1 cellular context compared by ENCODE assay signal in the genomic region with DNA sequence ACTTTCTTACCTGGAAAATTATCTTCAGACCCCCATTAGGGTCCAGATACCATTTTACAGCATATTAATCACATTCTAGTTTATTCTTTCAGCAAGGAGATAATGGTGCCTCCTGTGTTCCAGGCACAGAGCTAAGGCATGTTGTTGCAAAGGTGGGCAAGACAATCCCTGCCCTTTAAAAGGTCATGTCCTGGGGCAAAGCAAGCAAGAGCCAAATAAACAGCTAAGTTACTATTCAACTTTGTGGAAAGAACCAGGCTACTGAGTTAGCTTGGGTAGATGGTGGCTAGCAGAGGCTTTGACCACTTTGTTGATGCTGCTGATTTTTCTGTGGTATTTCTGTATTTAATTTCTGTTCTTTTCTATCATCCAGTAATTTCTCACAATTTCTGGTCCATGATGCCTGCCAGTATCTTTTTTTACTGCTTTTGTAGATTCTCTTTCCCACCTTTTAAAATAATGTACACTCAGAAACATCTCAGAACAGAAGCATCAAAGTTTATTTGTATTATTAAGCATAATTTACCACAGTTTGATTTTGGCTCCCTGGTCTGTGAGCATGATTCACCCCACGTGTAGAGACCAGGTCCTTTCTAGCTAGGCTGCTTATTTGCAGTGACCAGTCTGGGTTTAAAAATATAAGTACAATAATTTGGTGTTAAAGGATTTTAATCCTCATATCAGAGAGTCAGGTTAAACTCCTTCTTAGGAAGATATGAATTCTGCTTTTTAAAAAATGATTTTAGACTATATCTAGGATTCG.
TF ChIP-seq lines count a peak whose summit lies in the region.

No MANE protein-coding gene starts in this region.

TF ChIP-seq in HepG2, 621 proteins besides CTCF, POLR2A, EP300 and RAD21 (continued from another document and continues in another):
- TF ChIP-seq, protein P1, sequence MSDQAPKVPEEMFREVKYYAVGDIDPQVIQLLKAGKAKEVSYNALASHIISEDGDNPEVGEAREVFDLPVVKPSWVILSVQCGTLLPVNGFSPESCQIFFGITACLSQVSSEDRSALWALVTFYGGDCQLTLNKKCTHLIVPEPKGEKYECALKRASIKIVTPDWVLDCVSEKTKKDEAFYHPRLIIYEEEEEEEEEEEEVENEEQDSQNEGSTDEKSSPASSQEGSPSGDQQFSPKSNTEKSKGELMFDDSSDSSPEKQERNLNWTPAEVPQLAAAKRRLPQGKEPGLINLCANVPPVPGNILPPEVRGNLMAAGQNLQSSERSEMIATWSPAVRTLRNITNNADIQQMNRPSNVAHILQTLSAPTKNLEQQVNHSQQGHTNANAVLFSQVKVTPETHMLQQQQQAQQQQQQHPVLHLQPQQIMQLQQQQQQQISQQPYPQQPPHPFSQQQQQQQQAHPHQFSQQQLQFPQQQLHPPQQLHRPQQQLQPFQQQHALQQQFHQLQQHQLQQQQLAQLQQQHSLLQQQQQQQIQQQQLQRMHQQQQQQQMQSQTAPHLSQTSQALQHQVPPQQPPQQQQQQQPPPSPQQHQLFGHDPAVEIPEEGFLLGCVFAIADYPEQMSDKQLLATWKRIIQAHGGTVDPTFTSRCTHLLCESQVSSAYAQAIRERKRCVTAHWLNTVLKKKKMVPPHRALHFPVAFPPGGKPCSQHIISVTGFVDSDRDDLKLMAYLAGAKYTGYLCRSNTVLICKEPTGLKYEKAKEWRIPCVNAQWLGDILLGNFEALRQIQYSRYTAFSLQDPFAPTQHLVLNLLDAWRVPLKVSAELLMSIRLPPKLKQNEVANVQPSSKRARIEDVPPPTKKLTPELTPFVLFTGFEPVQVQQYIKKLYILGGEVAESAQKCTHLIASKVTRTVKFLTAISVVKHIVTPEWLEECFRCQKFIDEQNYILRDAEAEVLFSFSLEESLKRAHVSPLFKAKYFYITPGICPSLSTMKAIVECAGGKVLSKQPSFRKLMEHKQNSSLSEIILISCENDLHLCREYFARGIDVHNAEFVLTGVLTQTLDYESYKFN (CRISPR knock-in tag; conservative IDR thresholded peaks at IDR 0.05) = peak; percentile 80
- TF ChIP-seq TRIM24 (CRISPR knock-in tag; IDR thresholded peaks at IDR 0.05) (no peak), ZFP36L1 (CRISPR knock-in tag; IDR thresholded peaks at IDR 0.05) (no peak), ZNF83 (CRISPR knock-in tag; IDR thresholded peaks at IDR 0.05; ENCODE audit: borderline replicate concordance) (no peak), NBN (conservative IDR thresholded peaks at IDR 0.05) (no peak), MZF1 (CRISPR knock-in tag; IDR thresholded peaks at IDR 0.05; ENCODE audit: borderline replicate concordance) (no peak), IRF2 (CRISPR knock-in tag; IDR thresholded peaks at IDR 0.05) (peak; percentile 44; the same call in 1 of the 2 replicates), RNF2 (conservative IDR thresholded peaks at IDR 0.05; ENCODE audit: low read depth) (no peak), ZNF546 (CRISPR knock-in tag; conservative IDR thresholded peaks at IDR 0.05) (no peak), FOXK1 (CRISPR knock-in tag; IDR thresholded peaks at IDR 0.05; ENCODE audit: borderline replicate concordance, low read depth) (peak; percentile 51; the same call in 1 of the 2 replicates), NCOR1 (IDR thresholded peaks at IDR 0.05; ENCODE audit: borderline replicate concordance, low read length) (no peak), ZNF724P (CRISPR knock-in tag; IDR thresholded peaks at IDR 0.05; ENCODE audit: borderline replicate concordance) (no peak), GLI4 (CRISPR knock-in tag; IDR thresholded peaks at IDR 0.05; ENCODE audit: borderline replicate concordance) (no peak), PLRG1 (conservative IDR thresholded peaks at IDR 0.05) (no peak), ZNF660 (CRISPR knock-in tag; IDR thresholded peaks at IDR 0.05; ENCODE audit: borderline replicate concordance, low read depth) (no peak), SOX13 (IDR thresholded peaks at IDR 0.05) (no peak), SOX13 (CRISPR knock-in tag; conservative IDR thresholded peaks at IDR 0.05 in 1 of 2, IDR thresholded peaks at IDR 0.05 in 1 of 2) (peak in 1 of 2 experiments; percentile 79; a peak in 2 of 4 replicates), SETDB1 (CRISPR knock-in tag; IDR thresholded peaks at IDR 0.05; ENCODE audit: borderline replicate concordance) (no peak), ZNF773 (CRISPR knock-in tag; IDR thresholded peaks at IDR 0.05; ENCODE audit: borderline replicate concordance) (no peak), ZNF552 (CRISPR knock-in tag; IDR thresholded peaks at IDR 0.05; ENCODE audit: borderline replicate concordance) (no peak), TOPORS (CRISPR knock-in tag; IDR thresholded peaks at IDR 0.05) (no peak), BRCA1 (CRISPR knock-in tag; IDR thresholded peaks at IDR 0.05) (no peak), NCOA5 (CRISPR knock-in tag; IDR thresholded peaks at IDR 0.05) (no peak), CENPX (CRISPR knock-in tag; IDR thresholded peaks at IDR 0.05) (no peak), IRX3 (CRISPR knock-in tag; IDR thresholded peaks at IDR 0.05; ENCODE audit: borderline replicate concordance, low read depth) (no peak), GTF3A (CRISPR knock-in tag; conservative IDR thresholded peaks at IDR 0.05) (no peak), HDAC2 (CRISPR knock-in tag; IDR thresholded peaks at IDR 0.05) (peak; percentile 40; the same call in 1 of the 2 replicates), RCOR2 (CRISPR knock-in tag; IDR thresholded peaks at IDR 0.05) (no peak), ZKSCAN1 (IDR thresholded peaks at IDR 0.05; ENCODE audit: low read length) (no peak), ZNF446 (CRISPR knock-in tag; IDR thresholded peaks at IDR 0.05) (no peak), MAFF (IDR thresholded peaks at IDR 0.05; ENCODE audit: low read depth, low read length) (no peak), ZNF431 (CRISPR knock-in tag; IDR thresholded peaks at IDR 0.05; ENCODE audit: borderline replicate concordance, low read depth) (no peak), ZNF44 (CRISPR knock-in tag; IDR thresholded peaks at IDR 0.05) (no peak), ZNF501 (CRISPR knock-in tag; IDR thresholded peaks at IDR 0.05) (no peak)
- TF ChIP-seq, protein P2, sequence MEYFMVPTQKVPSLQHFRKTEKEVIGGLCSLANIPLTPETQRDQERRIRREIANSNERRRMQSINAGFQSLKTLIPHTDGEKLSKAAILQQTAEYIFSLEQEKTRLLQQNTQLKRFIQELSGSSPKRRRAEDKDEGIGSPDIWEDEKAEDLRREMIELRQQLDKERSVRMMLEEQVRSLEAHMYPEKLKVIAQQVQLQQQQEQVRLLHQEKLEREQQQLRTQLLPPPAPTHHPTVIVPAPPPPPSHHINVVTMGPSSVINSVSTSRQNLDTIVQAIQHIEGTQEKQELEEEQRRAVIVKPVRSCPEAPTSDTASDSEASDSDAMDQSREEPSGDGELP (IDR thresholded peaks at IDR 0.05; ENCODE audit: borderline replicate concordance, low read depth) = no peak
- TF ChIP-seq, protein P3, sequence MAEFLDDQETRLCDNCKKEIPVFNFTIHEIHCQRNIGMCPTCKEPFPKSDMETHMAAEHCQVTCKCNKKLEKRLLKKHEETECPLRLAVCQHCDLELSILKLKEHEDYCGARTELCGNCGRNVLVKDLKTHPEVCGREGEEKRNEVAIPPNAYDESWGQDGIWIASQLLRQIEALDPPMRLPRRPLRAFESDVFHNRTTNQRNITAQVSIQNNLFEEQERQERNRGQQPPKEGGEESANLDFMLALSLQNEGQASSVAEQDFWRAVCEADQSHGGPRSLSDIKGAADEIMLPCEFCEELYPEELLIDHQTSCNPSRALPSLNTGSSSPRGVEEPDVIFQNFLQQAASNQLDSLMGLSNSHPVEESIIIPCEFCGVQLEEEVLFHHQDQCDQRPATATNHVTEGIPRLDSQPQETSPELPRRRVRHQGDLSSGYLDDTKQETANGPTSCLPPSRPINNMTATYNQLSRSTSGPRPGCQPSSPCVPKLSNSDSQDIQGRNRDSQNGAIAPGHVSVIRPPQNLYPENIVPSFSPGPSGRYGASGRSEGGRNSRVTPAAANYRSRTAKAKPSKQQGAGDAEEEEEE (CRISPR knock-in tag; IDR thresholded peaks at IDR 0.05; ENCODE audit: borderline replicate concordance) = no peak
- TF ChIP-seq, protein P4, sequence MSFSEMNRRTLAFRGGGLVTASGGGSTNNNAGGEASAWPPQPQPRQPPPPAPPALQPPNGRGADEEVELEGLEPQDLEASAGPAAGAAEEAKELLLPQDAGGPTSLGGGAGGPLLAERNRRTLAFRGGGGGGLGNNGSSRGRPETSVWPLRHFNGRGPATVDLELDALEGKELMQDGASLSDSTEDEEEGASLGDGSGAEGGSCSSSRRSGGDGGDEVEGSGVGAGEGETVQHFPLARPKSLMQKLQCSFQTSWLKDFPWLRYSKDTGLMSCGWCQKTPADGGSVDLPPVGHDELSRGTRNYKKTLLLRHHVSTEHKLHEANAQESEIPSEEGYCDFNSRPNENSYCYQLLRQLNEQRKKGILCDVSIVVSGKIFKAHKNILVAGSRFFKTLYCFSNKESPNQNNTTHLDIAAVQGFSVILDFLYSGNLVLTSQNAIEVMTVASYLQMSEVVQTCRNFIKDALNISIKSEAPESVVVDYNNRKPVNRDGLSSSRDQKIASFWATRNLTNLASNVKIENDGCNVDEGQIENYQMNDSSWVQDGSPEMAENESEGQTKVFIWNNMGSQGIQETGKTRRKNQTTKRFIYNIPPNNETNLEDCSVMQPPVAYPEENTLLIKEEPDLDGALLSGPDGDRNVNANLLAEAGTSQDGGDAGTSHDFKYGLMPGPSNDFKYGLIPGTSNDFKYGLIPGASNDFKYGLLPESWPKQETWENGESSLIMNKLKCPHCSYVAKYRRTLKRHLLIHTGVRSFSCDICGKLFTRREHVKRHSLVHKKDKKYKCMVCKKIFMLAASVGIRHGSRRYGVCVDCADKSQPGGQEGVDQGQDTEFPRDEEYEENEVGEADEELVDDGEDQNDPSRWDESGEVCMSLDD (CRISPR knock-in tag; IDR thresholded peaks at IDR 0.05; ENCODE audit: borderline replicate concordance) = no peak
- TF ChIP-seq, protein P5, sequence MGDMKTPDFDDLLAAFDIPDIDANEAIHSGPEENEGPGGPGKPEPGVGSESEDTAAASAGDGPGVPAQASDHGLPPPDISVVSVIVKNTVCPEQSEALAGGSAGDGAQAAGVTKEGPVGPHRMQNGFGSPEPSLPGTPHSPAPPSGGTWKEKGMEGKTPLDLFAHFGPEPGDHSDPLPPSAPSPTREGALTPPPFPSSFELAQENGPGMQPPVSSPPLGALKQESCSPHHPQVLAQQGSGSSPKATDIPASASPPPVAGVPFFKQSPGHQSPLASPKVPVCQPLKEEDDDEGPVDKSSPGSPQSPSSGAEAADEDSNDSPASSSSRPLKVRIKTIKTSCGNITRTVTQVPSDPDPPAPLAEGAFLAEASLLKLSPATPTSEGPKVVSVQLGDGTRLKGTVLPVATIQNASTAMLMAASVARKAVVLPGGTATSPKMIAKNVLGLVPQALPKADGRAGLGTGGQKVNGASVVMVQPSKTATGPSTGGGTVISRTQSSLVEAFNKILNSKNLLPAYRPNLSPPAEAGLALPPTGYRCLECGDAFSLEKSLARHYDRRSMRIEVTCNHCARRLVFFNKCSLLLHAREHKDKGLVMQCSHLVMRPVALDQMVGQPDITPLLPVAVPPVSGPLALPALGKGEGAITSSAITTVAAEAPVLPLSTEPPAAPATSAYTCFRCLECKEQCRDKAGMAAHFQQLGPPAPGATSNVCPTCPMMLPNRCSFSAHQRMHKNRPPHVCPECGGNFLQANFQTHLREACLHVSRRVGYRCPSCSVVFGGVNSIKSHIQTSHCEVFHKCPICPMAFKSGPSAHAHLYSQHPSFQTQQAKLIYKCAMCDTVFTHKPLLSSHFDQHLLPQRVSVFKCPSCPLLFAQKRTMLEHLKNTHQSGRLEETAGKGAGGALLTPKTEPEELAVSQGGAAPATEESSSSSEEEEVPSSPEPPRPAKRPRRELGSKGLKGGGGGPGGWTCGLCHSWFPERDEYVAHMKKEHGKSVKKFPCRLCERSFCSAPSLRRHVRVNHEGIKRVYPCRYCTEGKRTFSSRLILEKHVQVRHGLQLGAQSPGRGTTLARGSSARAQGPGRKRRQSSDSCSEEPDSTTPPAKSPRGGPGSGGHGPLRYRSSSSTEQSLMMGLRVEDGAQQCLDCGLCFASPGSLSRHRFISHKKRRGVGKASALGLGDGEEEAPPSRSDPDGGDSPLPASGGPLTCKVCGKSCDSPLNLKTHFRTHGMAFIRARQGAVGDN (CRISPR knock-in tag; IDR thresholded peaks at IDR 0.05) = no peak
- TF ChIP-seq, protein P6, sequence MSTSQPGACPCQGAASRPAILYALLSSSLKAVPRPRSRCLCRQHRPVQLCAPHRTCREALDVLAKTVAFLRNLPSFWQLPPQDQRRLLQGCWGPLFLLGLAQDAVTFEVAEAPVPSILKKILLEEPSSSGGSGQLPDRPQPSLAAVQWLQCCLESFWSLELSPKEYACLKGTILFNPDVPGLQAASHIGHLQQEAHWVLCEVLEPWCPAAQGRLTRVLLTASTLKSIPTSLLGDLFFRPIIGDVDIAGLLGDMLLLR (CRISPR knock-in tag; IDR thresholded peaks at IDR 0.05) = no peak
- TF ChIP-seq, protein P7, sequence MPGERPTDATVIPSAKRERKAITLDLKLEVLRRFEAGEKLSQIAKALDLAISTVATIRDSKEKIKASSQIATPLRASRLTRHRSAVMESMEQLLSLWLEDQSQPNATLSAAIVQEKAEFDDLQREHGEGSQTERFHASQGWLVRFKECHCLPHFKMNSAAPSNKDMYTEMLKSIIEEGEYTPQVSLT (CRISPR knock-in tag; IDR thresholded peaks at IDR 0.05; ENCODE audit: borderline replicate concordance, low read depth) = no peak
- TF ChIP-seq, protein P8, sequence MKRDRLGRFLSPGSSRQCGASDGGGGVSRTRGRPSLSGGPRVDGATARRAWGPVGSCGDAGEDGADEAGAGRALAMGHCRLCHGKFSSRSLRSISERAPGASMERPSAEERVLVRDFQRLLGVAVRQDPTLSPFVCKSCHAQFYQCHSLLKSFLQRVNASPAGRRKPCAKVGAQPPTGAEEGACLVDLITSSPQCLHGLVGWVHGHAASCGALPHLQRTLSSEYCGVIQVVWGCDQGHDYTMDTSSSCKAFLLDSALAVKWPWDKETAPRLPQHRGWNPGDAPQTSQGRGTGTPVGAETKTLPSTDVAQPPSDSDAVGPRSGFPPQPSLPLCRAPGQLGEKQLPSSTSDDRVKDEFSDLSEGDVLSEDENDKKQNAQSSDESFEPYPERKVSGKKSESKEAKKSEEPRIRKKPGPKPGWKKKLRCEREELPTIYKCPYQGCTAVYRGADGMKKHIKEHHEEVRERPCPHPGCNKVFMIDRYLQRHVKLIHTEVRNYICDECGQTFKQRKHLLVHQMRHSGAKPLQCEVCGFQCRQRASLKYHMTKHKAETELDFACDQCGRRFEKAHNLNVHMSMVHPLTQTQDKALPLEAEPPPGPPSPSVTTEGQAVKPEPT (CRISPR knock-in tag; IDR thresholded peaks at IDR 0.05; ENCODE audit: low read depth) = no peak
- TF ChIP-seq, protein P9, sequence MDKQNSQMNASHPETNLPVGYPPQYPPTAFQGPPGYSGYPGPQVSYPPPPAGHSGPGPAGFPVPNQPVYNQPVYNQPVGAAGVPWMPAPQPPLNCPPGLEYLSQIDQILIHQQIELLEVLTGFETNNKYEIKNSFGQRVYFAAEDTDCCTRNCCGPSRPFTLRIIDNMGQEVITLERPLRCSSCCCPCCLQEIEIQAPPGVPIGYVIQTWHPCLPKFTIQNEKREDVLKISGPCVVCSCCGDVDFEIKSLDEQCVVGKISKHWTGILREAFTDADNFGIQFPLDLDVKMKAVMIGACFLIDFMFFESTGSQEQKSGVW (CRISPR knock-in tag; IDR thresholded peaks at IDR 0.05; ENCODE audit: borderline replicate concordance) = no peak
